23 cellular contexts compared by ENCODE assay signal in genomic region chr5:91373600-91373999, GRCh38. TPM values are rescaled to one million over a fixed set of nuclear protein-coding genes. Genes with fewer than 3 reads are reported as not detected.
DNase-seq lines count a peak whose midpoint lies in the region; ATAC-seq, FAIRE-seq and TF ChIP-seq lines count a peak whose summit lies in the region.
"Had no signal": no experiment of that assay in that cellular context is flagged by ENCODE, and none has a peak within 500 bp of the region (broad histone marks: within the 10 kb centered on the region; RNA-seq: fewer than 3 reads in every experiment).

No MANE protein-coding gene starts in this region.

- H3K4me3 ChIP-seq in ACC112 (ENCODE audit: low read depth, low read length) (no peak overlapping the region), K562 (no peak overlapping the region)
- no peak overlapping the region for H3K4me3 ChIP-seq in CD8-positive, alpha-beta T cell (ENCODE audit: low read depth, low read length)
- H3K4me3 ChIP-seq: MG63, tibial nerve had no signal

- H3K27ac ChIP-seq in ACC112 (ENCODE audit: low read depth, low read length) (peak overlapping the region; percentile 47; the same call in 1 of the 2 replicates), K562 (ENCODE audit: extremely low read depth, low read depth, low read length) (no peak overlapping the region)
- no peak overlapping the region for H3K27ac ChIP-seq in CD8-positive, alpha-beta T cell (ENCODE audit: low read depth, low read length)
- H3K27ac ChIP-seq: brain microvascular endothelial cell had no signal

- FAIRE-seq in K562 (lab: Jason Lieb, UNC) = no peak
- FAIRE-seq: keratinocyte had no signal

- H3K4me1 ChIP-seq in ACC112 (ENCODE audit: control insufficient read depth, insufficient read depth, low read length, unreplicated experiment) = peaks cover 58% of the 10 kb centered on the region
- peaks cover 50% of the 10 kb centered on the region for H3K4me1 ChIP-seq in CD8-positive, alpha-beta T cell (ENCODE audit: insufficient read depth, low read length)
- H3K4me1 ChIP-seq in K562 (replicated peaks in 1 of 2; ENCODE audit: control insufficient read depth in 2 of 2, insufficient read depth in 2 of 2, low read length in 2 of 2) = no peaks in the 10 kb centered on the region; a peak in 1 of 5 replicates

- no peaks in the 10 kb centered on the region for H3K9me3 Mint-ChIP-seq in CD8-positive, alpha-beta T cell
- no peaks in the 10 kb centered on the region for H3K9me3 Mint-ChIP-seq in naive thymus-derived CD8-positive, alpha-beta T cell
- H3K9me3 Mint-ChIP-seq in nephron progenitor cell = no peaks in the 10 kb centered on the region
- H3K9me3 Mint-ChIP-seq: dendritic cell treated with granulocyte-macrophage colony-stimulating factor and Interleukin-4, amounts not matched to agents 40 ng/mL and 50 ng/mL, for 4 days; stimulated activated memory B cell treated with anti-CD40 and anti-IgM and Interleukin-4, amounts not matched to agents 10 μg/mL and 1 μg/mL and 100 μg/mL, for 72 hours had no signal

- H3K36me3 Mint-ChIP-seq in CD8-positive, alpha-beta T cell = peaks cover 80% of the 10 kb centered on the region
- peaks cover 0 to 89% (median 44%) of the 10 kb centered on the region in 3 donors for H3K36me3 Mint-ChIP-seq in naive thymus-derived CD8-positive, alpha-beta T cell
- H3K36me3 Mint-ChIP-seq in nephron progenitor cell (ENCODE audit: low read depth) = peaks cover 93% of the 10 kb centered on the region

- 93% methylated on average over 5 of the region's 5 CpGs for WGBS in K562 (ENCODE audit: insufficient coverage, low coverage, missing lambda C conversion rate)

- H3K9me3 ChIP-seq in CD8-positive, alpha-beta T cell (ENCODE audit: low read length) = no peaks in the 10 kb centered on the region
- no peaks in the 10 kb centered on the region for H3K9me3 ChIP-seq in K562 (replicated peaks; ENCODE audit: control insufficient read depth, insufficient read depth, low read depth, low read length)
- H3K9me3 ChIP-seq: Caco-2, MG63, tibial nerve had no signal

- H3K27ac Mint-ChIP-seq in CD8-positive, alpha-beta T cell = peak overlapping the region; percentile 64
- peak overlapping the region in 7 of 10 donors; percentile 5 to 72 (median 49) for H3K27ac Mint-ChIP-seq in naive thymus-derived CD8-positive, alpha-beta T cell
- no peak overlapping the region for H3K27ac Mint-ChIP-seq in nephron progenitor cell
- H3K27ac Mint-ChIP-seq: dendritic cell treated with granulocyte-macrophage colony-stimulating factor and Interleukin-4, amounts not matched to agents 40 ng/mL and 50 ng/mL, for 4 days had no signal

- H3K36me3 ChIP-seq in ACC112 (ENCODE audit: insufficient read depth, low read length) (peaks cover 89% of the 10 kb centered on the region), K562 (ENCODE audit: control insufficient read depth, insufficient read depth, low read length) (peaks cover 100% of the 10 kb centered on the region)
- H3K36me3 ChIP-seq in CD8-positive, alpha-beta T cell (ENCODE audit: insufficient read depth, low read length) = peaks cover 70% of the 10 kb centered on the region

- in situ Hi-C loops in K562 (cut with MboI) = no loop called here

- H4K20me1 ChIP-seq in K562 (replicated peaks; ENCODE audit: control insufficient read depth, insufficient read depth, low read length) = peaks cover 12% of the 10 kb centered on the region; the same call in 1 of the 2 replicates

- TF ChIP-seq RAD21 in K562 (CRISPR knock-in tag; conservative IDR thresholded peaks at IDR 0.05 in 1 of 2, IDR thresholded peaks at IDR 0.05 in 1 of 2) = no peak

- no peak overlapping the region for H3K9ac ChIP-seq in K562 (ENCODE audit: insufficient read depth in 1 of 2, low read depth in 2 of 2, low read length in 2 of 2)

- H2AFZ ChIP-seq in ACC112 (ENCODE audit: low read length, unreplicated experiment) (no peak overlapping the region), K562 (ENCODE audit: low read depth, low read length) (no peak overlapping the region)

- no TSS peak for BruUV-seq in K562 (replicated peaks; lab: Mats Ljungman, UMichigan)

- no peak overlapping the region for H3K4me3 Mint-ChIP-seq in CD8-positive, alpha-beta T cell
- H3K4me3 Mint-ChIP-seq in naive thymus-derived CD8-positive, alpha-beta T cell = peak overlapping the region in 1 of 10 donors; percentile 2
- H3K4me3 Mint-ChIP-seq in nephron progenitor cell = no peak overlapping the region
- H3K4me3 Mint-ChIP-seq: dendritic cell treated with granulocyte-macrophage colony-stimulating factor and Interleukin-4, amounts not matched to agents 40 ng/mL and 50 ng/mL, for 4 days; stimulated activated memory B cell treated with anti-CD40 and anti-IgM and Interleukin-4, amounts not matched to agents 10 μg/mL and 1 μg/mL and 100 μg/mL, for 72 hours had no signal

- no peaks in the 10 kb centered on the region for H3K9me1 ChIP-seq in K562 (ENCODE audit: control insufficient read depth, insufficient read depth, low read length)

- peaks cover 67% of the 10 kb centered on the region for H3K4me1 Mint-ChIP-seq in CD8-positive, alpha-beta T cell (ENCODE audit: low read depth)
- H3K4me1 Mint-ChIP-seq in naive thymus-derived CD8-positive, alpha-beta T cell = peaks cover 18 to 79% (median 58%) of the 10 kb centered on the region in 4 donors
- peaks cover 32% of the 10 kb centered on the region for H3K4me1 Mint-ChIP-seq in nephron progenitor cell
- H3K4me1 Mint-ChIP-seq: stimulated activated memory B cell treated with anti-CD40 and anti-IgM and Interleukin-4, amounts not matched to agents 10 μg/mL and 1 μg/mL and 100 μg/mL, for 72 hours had no signal

- peaks cover 52% of the 10 kb centered on the region for H3K79me2 ChIP-seq in ACC112 (ENCODE audit: control insufficient read depth, insufficient read depth, low read length, unreplicated experiment)
- H3K79me2 ChIP-seq in K562 (ENCODE audit: control insufficient read depth, insufficient read depth, low read length) = peaks cover 81% of the 10 kb centered on the region

- H3K27me3 ChIP-seq in ACC112 (ENCODE audit: insufficient read depth, low read length) = no peaks in the 10 kb centered on the region
- no peaks in the 10 kb centered on the region for H3K27me3 ChIP-seq in CD8-positive, alpha-beta T cell (ENCODE audit: insufficient read depth, low read length)
- H3K27me3 ChIP-seq in K562 (ENCODE audit: control insufficient read depth in 2 of 2, insufficient read depth in 2 of 2, low read length in 2 of 2) = no peaks in the 10 kb centered on the region
- H3K27me3 ChIP-seq: brain microvascular endothelial cell, MG63, tibial nerve had no signal

- POLR2A ChIA-PET in CD8-positive, alpha-beta T cell (lab: Charles Lee) = interaction anchor here (6.2 kb wide), 1 partner anchor 10 kb away, joined by 57 read pairs; the partner anchor contains the start of gene ARRDC3
- POLR2A ChIA-PET in K562 (lab: Yijun Ruan, JAX) = interaction anchor here (1.0 to 7.4 kb wide), 3 partner anchors 7 to 12 kb away, joined by 3 to 47 read pairs (median 4); partner anchors contain the start of gene ARRDC3
- POLR2A ChIA-PET in naive thymus-derived CD8-positive, alpha-beta T cell (lab: Charles Lee) = interaction anchor here (1.5 to 1.8 kb wide), 3 partner anchors 9 to 62 kb away, joined by 4 to 9 read pairs (median 7); partner anchors contain the start of gene ARRDC3

- CTCF ChIA-PET in CD8-positive, alpha-beta T cell (lab: Charles Lee) = interaction anchor here (1.1 to 2.3 kb wide), 2 partner anchors 11 to 147 kb away, joined by 4 to 21 read pairs; no protein-coding TSS in a partner anchor
- CTCF ChIA-PET in K562 (lab: Yijun Ruan, JAX; ENCODE audit: low intra/inter-chr PET ratio) = no interaction called here

- no peak for TF ChIP-seq POLR2A in K562 (conservative IDR thresholded peaks at IDR 0.05)

- no peak overlapping the region for H3K4me2 ChIP-seq in K562 (ENCODE audit: insufficient read depth, low read length)

- no peaks in the 10 kb centered on the region for H3K27me3 Mint-ChIP-seq in CD8-positive, alpha-beta T cell (ENCODE audit: low read depth)
- H3K27me3 Mint-ChIP-seq in naive thymus-derived CD8-positive, alpha-beta T cell = no peaks in the 10 kb centered on the region
- no peaks in the 10 kb centered on the region for H3K27me3 Mint-ChIP-seq in nephron progenitor cell (ENCODE audit: low read depth, poor library complexity)
- H3K27me3 Mint-ChIP-seq: dendritic cell treated with granulocyte-macrophage colony-stimulating factor and Interleukin-4, amounts not matched to agents 40 ng/mL and 50 ng/mL, for 4 days; stimulated activated memory B cell treated with anti-CD40 and anti-IgM and Interleukin-4, amounts not matched to agents 10 μg/mL and 1 μg/mL and 100 μg/mL, for 72 hours had no signal

- DNase-seq in CD8-positive, alpha-beta T cell = no peak
- no peak for DNase-seq in K562 (ENCODE audit: extremely low read depth in 1 of 4, low spot score in 3 of 4)
- DNase-seq in naive thymus-derived CD8-positive, alpha-beta T cell = no peak
- DNase-seq in activated effector memory CD4-positive, alpha-beta T cell treated with anti-CD3 and anti-CD28 coated beads, Interleukin-2, amount 50 U/mL, for 16 hours = no peak
- no peak for DNase-seq in nephron progenitor cell
- no peak for DNase-seq in left colon
- DNase-seq: activated CD4-positive, CD25-positive, alpha-beta regulatory T cell; activated CD8-positive, alpha-beta memory T cell treated with anti-CD3 and anti-CD28 coated beads for 24 hours; activated T-cell treated with anti-CD3 and anti-CD28 coated beads, Interleukin-2, amount 50 U/mL, for 48 hours; brain microvascular endothelial cell; Caco-2; foreskin fibroblast; hypothalamus; MG63; NCI-H146; NCI-H82 had no signal

- ATAC-seq in CD8-positive, alpha-beta T cell = no peak
- ATAC-seq in K562 (no peak), GM18873 (IDR thresholded peaks at IDR 0.05; ENCODE audit: low FRiP score, unreplicated experiment) (no peak), left colon (no peak)
- ATAC-seq in naive thymus-derived CD8-positive, alpha-beta T cell = no peak
- ATAC-seq: sciatic nerve; stimulated activated memory B cell treated with anti-CD40 and anti-IgM and Interleukin-4, amounts not matched to agents 10 μg/mL and 1 μg/mL and 100 μg/mL, for 72 hours had no signal

- TF ChIP-seq CTCF in CD8-positive, alpha-beta T cell (IDR thresholded peaks at IDR 0.05) = no peak
- TF ChIP-seq CTCF in K562 (IDR thresholded peaks at IDR 0.05 in 2 of 3, conservative IDR thresholded peaks at IDR 0.05 in 1 of 3; ENCODE audit: insufficient read depth in 2 of 3, low read depth in 1 of 3, low read length in 3 of 3) = no peak
- TF ChIP-seq CTCF in nephron progenitor cell (IDR thresholded peaks at IDR 0.05) = no peak

- no peak for TF ChIP-seq EP300 in K562 (IDR thresholded peaks at IDR 0.05; ENCODE audit: low read length)

- intact Hi-C loops in CD8-positive, alpha-beta T cell (cut with DNase I, micrococcal nuclease) = loop anchor here in 1 of 2 experiments (10.0 kb wide), 1 partner anchor 899 kb away; the partner anchor contains the start of genes MBLAC2 and POLR3G
- intact Hi-C loops in K562 (cut with micrococcal nuclease) = no loop called here
- intact Hi-C loops in left colon (cut with DNase I, micrococcal nuclease) = no loop called here

RNA-seq across cellular contexts. Expression of gene ARRDC3, which starts 9.5 kb away (rescaled TPM):
- total RNA-seq in CD8-positive, alpha-beta T cell = 100 to 1,000 TPM; 131 to 132 TPM
- 71.8 and 190 TPM in 2 replicates for total RNA-seq in K562 (2011; cell fraction: chromatin; rRNA removed; ENCODE audit: low replicate concordance)
- total RNA-seq in K562 (2011; cell fraction: nucleolus; rRNA removed) = 40.0 and 50.7 TPM in 2 replicates
- 79.3 and 101 TPM in 2 replicates for total RNA-seq in K562 (2011; cell fraction: nucleoplasm; rRNA removed)
- total RNA-seq in K562 (2014; rRNA removed) = 45.2 and 46.2 TPM in 2 replicates
- 54.4 and 58.1 TPM in 2 replicates for total RNA-seq in K562 (2014; rRNA removed; fragmentation: Illumina TruSeq; extraction: Trizol)
- total RNA-seq in K562 (2015; rRNA removed; fragmentation: Illumina TruSeq; extraction: Trizol) = 36.0 and 39.4 TPM in 2 replicates
- 42.1 and 49.1 TPM in 2 replicates for total RNA-seq in K562 (2021)
- 40.4 and 41.0 TPM in 2 replicates for polyA plus RNA-seq in K562 (2011; rRNA removed)
- 6.3 and 18.7 TPM in 2 replicates for polyA plus RNA-seq in K562 (2011; cell fraction: cytosol; rRNA removed)
- polyA plus RNA-seq in K562 (2011; cell fraction: nucleus; rRNA removed) = 49.0 and 78.9 TPM in 2 replicates
- polyA plus RNA-seq in K562 (2012) = 27.7 and 35.0 TPM in 2 replicates
- polyA plus RNA-seq in K562 (2014; fragmentation: Illumina TruSeq; extraction: Trizol) = 19.3 and 25.5 TPM in 2 replicates
- 10 to 100 TPM; 23.8 to 30.2 TPM for polyA plus RNA-seq in K562 (2014; fragmentation: Nextera tagmentation; extraction: Ambion mirVana)
- 15.3 and 15.9 TPM in 2 replicates for polyA plus RNA-seq in K562 (2014; rRNA removed)
- polyA minus RNA-seq in K562 (2011; rRNA and poly(A)+ RNA removed) = 193 and 245 TPM in 2 replicates
- 88.1 and 97.8 TPM in 2 replicates for polyA minus RNA-seq in K562 (2011; cell fraction: cytosol; rRNA and poly(A)+ RNA removed)
- 124 and 274 TPM in 2 replicates for polyA minus RNA-seq in K562 (2011; cell fraction: nucleus; rRNA and poly(A)+ RNA removed)
- 100 to 1,000 TPM; 355 to 374 TPM for total RNA-seq in naive thymus-derived CD8-positive, alpha-beta T cell
- polyA plus RNA-seq in naive thymus-derived CD8-positive, alpha-beta T cell = 100 to 1,000 TPM in 2 of 3 donors, 10 to 100 TPM in 1; 72.6 to 134 (median 113) TPM
- total RNA-seq in left colon = 10 to 100 TPM; 14.5 to 33.0 TPM
